Comparison of ENCODE assay signal across 8 cellular contexts in the genomic region with DNA sequence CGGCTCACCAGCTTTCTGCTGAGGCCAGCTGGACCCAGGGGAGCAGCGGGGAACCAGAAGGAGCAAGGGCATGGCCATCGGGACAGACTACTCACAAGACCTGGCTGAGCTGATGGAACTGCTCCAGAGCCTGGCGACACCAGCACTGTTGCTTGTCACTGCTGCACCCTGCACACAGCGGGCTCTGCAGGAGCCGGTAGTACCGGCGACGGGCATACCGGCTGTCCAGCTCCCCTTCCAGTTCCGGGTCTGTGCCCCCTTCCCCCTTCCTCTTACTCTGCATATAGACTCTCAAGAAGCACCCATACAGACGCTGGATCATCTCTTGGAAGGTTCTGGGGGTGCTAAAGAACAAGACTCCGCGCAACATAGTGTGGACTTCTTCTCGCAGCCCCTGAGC. TPM values are rescaled to one million over a fixed set of nuclear protein-coding genes. Genes with fewer than 3 reads are reported as not detected.
A peak's percentile ranks its signal among the peaks of the same experiment; 100 is the strongest.
DNase-seq lines count a peak whose midpoint lies in the region; ATAC-seq and TF ChIP-seq lines count a peak whose summit lies in the region.

No MANE protein-coding gene starts in this region.

- intact Hi-C loops in CD8-positive, alpha-beta T cell (cut with DNase I, micrococcal nuclease) = loop anchor here in 1 of 2 experiments (5.0 kb wide), 1 partner anchor 90 kb away; no protein-coding TSS in a partner anchor
- intact Hi-C loops in PC-3 (cut with micrococcal nuclease) = loop anchor here (5.0 kb wide), 1 partner anchor 40 kb away; a partner anchor contains a TSS
- intact Hi-C loops in ovary (cut with DNase I) = no loop called here

- peaks cover 34% of the 10 kb centered on the region for H3K4me1 ChIP-seq in CD8-positive, alpha-beta T cell (ENCODE audit: insufficient read depth, low read length)
- peaks cover 25% of the 10 kb centered on the region for H3K4me1 ChIP-seq in PC-3 (ENCODE audit: insufficient read depth, low read length)
- peaks cover 19% of the 10 kb centered on the region for H3K4me1 ChIP-seq in ovary (ENCODE audit: insufficient read depth)

- POLR2A ChIA-PET in CD8-positive, alpha-beta T cell (lab: Charles Lee) = interaction anchor here (1.2 to 4.7 kb wide), 6 partner anchors 10 to 91 kb away, joined by 4 to 33 read pairs (median 13); a partner anchor contains a TSS
- POLR2A ChIA-PET in PC-3 (lab: Charles Lee; ENCODE audit: unreplicated experiment) = no interaction called here

- H3K36me3 Mint-ChIP-seq in CD8-positive, alpha-beta T cell = peaks cover 56% of the 10 kb centered on the region

- H3K36me3 ChIP-seq in CD8-positive, alpha-beta T cell (ENCODE audit: insufficient read depth, low read length) = peaks cover 10% of the 10 kb centered on the region
- H3K36me3 ChIP-seq in PC-3 (ENCODE audit: low read depth, low read length) = no peaks in the 10 kb centered on the region
- H3K36me3 ChIP-seq in ovary = no peaks in the 10 kb centered on the region

- peaks cover 40% of the 10 kb centered on the region for H3K79me2 ChIP-seq in PC-3 (ENCODE audit: low read length)

- no peaks in the 10 kb centered on the region for H3K9me3 ChIP-seq in CD8-positive, alpha-beta T cell (ENCODE audit: low read length)
- H3K9me3 ChIP-seq in PC-3 (ENCODE audit: low read length) (no peaks in the 10 kb centered on the region), ovary (no peaks in the 10 kb centered on the region)

- H4K20me1 ChIP-seq in PC-3 (ENCODE audit: low read length) = peaks cover 11% of the 10 kb centered on the region

- peak overlapping the region; percentile 93 for H3K9ac ChIP-seq in PC-3 (ENCODE audit: low read length)

- no peak for TF ChIP-seq EP300 in ovary (IDR thresholded peaks at IDR 0.05)

- no peaks in the 10 kb centered on the region for H3K27me3 ChIP-seq in CD8-positive, alpha-beta T cell (ENCODE audit: insufficient read depth, low read length)
- H3K27me3 ChIP-seq in PC-3 (ENCODE audit: low read length) (no peaks in the 10 kb centered on the region), ovary (no peaks in the 10 kb centered on the region)

- peak overlapping the region; percentile 93 for H3K4me3 Mint-ChIP-seq in CD8-positive, alpha-beta T cell

- TF ChIP-seq POLR2A in ovary (IDR thresholded peaks at IDR 0.05) = no peak

- no peaks in the 10 kb centered on the region for H3K9me3 Mint-ChIP-seq in CD8-positive, alpha-beta T cell

- no peaks in the 10 kb centered on the region for H3K9me2 ChIP-seq in PC-3 (replicated peaks; ENCODE audit: low read length)

- no peak for DNase-seq in CD8-positive, alpha-beta T cell
- no peak for DNase-seq in PC-3
- DNase-seq in epithelial cell of esophagus (ENCODE audit: low read depth) = no peak
- DNase-seq in ovary = no peak
- DNase-seq in NCI-H226 = no peak
- DNase-seq in activated CD4-positive, CD25-positive, alpha-beta regulatory T cell treated with anti-CD3 and anti-CD28 coated beads, Interleukin-2, amount 50 U/mL, for 72 hours = no peak
- no peak for DNase-seq in left lobe of liver (ENCODE audit: low spot score)
- no peak for DNase-seq in HuH-7 (ENCODE audit: low spot score)

- peak overlapping the region; percentile 96 for H3K4me2 ChIP-seq in PC-3 (ENCODE audit: low read length)

- ATAC-seq in CD8-positive, alpha-beta T cell = no peak
- ATAC-seq in PC-3 (no peak), left lobe of liver (no peak)

- peak overlapping the region; percentile 92 for H3K4me3 ChIP-seq in CD8-positive, alpha-beta T cell (ENCODE audit: low read depth, low read length)
- peak overlapping the region; percentile 99 for H3K4me3 ChIP-seq in PC-3 (ENCODE audit: low read length)
- H3K4me3 ChIP-seq in epithelial cell of esophagus (ENCODE audit: low read length) = peak overlapping the region; percentile 94
- H3K4me3 ChIP-seq in ovary = peak overlapping the region; percentile 98

- H3K27ac ChIP-seq in CD8-positive, alpha-beta T cell (ENCODE audit: low read depth, low read length) = peak overlapping the region; percentile 96
- H3K27ac ChIP-seq in PC-3 (ENCODE audit: low read length) = no peak overlapping the region
- H3K27ac ChIP-seq in ovary = no peak overlapping the region

- TF ChIP-seq CTCF in CD8-positive, alpha-beta T cell (IDR thresholded peaks at IDR 0.05) = no peak
- TF ChIP-seq CTCF in PC-3 (conservative IDR thresholded peaks at IDR 0.05; ENCODE audit: low read depth, low read length) (no peak), epithelial cell of esophagus (IDR thresholded peaks at IDR 0.05; ENCODE audit: insufficient read depth, low read depth, low read length, missing control alignments) (no peak), ovary (IDR thresholded peaks at IDR 0.05) (no peak)

- no TSS peak for BruUV-seq in PC-3 (replicated peaks; lab: Mats Ljungman, UMichigan)

- WGBS in ovary, 3 donors = 77 to 87% (median 82%) methylated on average over 15 of the region's 15 CpGs

- H3K27ac Mint-ChIP-seq in CD8-positive, alpha-beta T cell = peak overlapping the region; percentile 91

- H3K4me1 Mint-ChIP-seq in CD8-positive, alpha-beta T cell (ENCODE audit: low read depth) = peaks cover 41% of the 10 kb centered on the region

- no peak overlapping the region for H2AFZ ChIP-seq in PC-3 (ENCODE audit: low read length)

- CTCF ChIA-PET in CD8-positive, alpha-beta T cell (lab: Charles Lee) = interaction anchor here (0.6 to 3.8 kb wide), 8 partner anchors 10 to 275 kb away, joined by 3 to 23 read pairs (median 4); a partner anchor contains a TSS
- CTCF ChIA-PET in PC-3 (lab: Charles Lee) = no interaction called here

- no peaks in the 10 kb centered on the region for H3F3A ChIP-seq in PC-3 (ENCODE audit: low read length, unreplicated experiment)

- H3K27me3 Mint-ChIP-seq in CD8-positive, alpha-beta T cell (ENCODE audit: low read depth) = no peaks in the 10 kb centered on the region

RNA-seq across cellular contexts. Expression of a gene that starts 1.0 kb away (rescaled TPM):
- 100 to 1,000 TPM; 166 to 171 TPM for total RNA-seq in CD8-positive, alpha-beta T cell
- total RNA-seq in PC-3 (2014; rRNA removed) = 21.6 and 30.2 TPM in 2 replicates
- total RNA-seq in ovary = 10 to 100 TPM; 23.1 to 61.5 (median 53.9) TPM
- 10 to 100 TPM in 1 of 2 donors, 1 to 10 TPM in 1; 8.0 to 38.4 TPM for polyA plus RNA-seq in ovary
- total RNA-seq in left lobe of liver = 35.5 TPM

RNA-seq across cellular contexts. Expression of a gene that starts 1.1 kb away (rescaled TPM):
- 10 to 100 TPM; 28.8 to 29.6 TPM for total RNA-seq in CD8-positive, alpha-beta T cell
- total RNA-seq in PC-3 (2014; rRNA removed) (123 and 148 TPM in 2 replicates), ovary (10 to 100 TPM; 34.5 to 60.7 (median 44.5) TPM), left lobe of liver (29.4 TPM)
- 10 to 100 TPM in 1 of 2 donors, 1 to 10 TPM in 1; 1.6 to 47.3 TPM for polyA plus RNA-seq in ovary

RNA-seq across cellular contexts. Expression of a gene that starts 13.2 kb away (rescaled TPM):
- 1 to 10 TPM; 4.1 to 4.4 TPM for total RNA-seq in CD8-positive, alpha-beta T cell
- 11.3 and 14.7 TPM in 2 replicates for total RNA-seq in PC-3 (2014; rRNA removed)
- total RNA-seq in ovary = 10 to 100 TPM in 6 of 7 donors, 1 to 10 TPM in 1; 6.6 to 18.4 (median 15.9) TPM
- 1 to 10 TPM in 1 of 2 donors, under 1 TPM in 1; 0.68 to 8.6 TPM for polyA plus RNA-seq in ovary
- 13.7 TPM for total RNA-seq in left lobe of liver

RNA-seq across cellular contexts. Expression of a gene that starts 15.5 kb away (rescaled TPM):
- not detected for total RNA-seq in CD8-positive, alpha-beta T cell
- total RNA-seq in PC-3 (2014; rRNA removed) (not detected in 2 replicates), ovary (not detected), left lobe of liver (not detected)
- not detected for polyA plus RNA-seq in ovary

RNA-seq across cellular contexts. Expression of a gene that starts 17.5 kb away (rescaled TPM):
- total RNA-seq in CD8-positive, alpha-beta T cell = not detected
- total RNA-seq in PC-3 (2014; rRNA removed) (0.40 and 2.0 TPM in 2 replicates), ovary (1 to 10 TPM in 1 of 7 donors, under 1 TPM in 1, not detected in 5; 0.23 to 3.0 TPM), left lobe of liver (not detected)
- polyA plus RNA-seq in ovary = not detected
